ENCODE assay signal across 16 cellular contexts in the genomic region with DNA sequence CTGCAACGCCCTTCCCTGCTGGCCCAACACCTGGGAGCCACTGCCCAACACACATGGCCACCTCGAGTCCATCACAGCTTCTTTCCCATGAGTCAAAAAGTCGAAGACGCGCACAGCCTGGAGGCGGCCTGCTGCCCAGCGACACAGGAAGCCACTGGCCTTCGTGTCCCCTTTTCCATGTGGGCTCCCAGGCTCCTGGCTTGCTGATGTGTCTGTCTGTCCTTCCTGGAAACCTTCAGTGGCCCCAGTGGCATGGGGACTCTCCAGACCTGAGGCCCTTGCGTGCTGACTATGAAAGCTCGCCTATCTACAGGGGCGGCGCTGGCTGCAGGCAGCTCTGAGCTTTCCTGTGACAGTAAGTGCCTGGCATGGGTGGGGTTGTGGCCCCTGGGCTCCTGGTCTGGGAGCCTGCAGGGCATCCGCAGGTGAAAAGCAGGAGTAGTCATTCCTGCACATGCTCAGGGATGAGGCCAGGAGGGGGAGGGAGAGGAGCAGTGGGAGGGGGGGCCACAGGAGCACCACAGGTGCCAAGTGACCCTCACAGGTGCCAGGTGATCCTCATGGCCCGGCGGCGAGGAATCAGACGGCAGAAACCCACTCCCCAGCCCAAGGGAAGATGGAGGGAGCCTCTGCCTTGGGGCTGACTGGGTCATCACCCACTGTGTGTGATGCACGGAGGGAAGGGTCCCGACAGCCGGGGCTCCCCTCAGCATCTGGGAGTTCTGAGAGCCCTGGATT. TPM values are rescaled to one million over a fixed set of nuclear protein-coding genes. Genes with fewer than 3 reads are reported as not detected.
A peak's percentile ranks its signal among the peaks of the same experiment; 100 is the strongest.
DNase-seq lines count a peak whose midpoint lies in the region; ATAC-seq, FAIRE-seq and TF ChIP-seq lines count a peak whose summit lies in the region.
"Had no signal": no experiment of that assay in that cellular context is flagged by ENCODE, and none has a peak within 500 bp of the region (broad histone marks: within the 10 kb centered on the region; RNA-seq: fewer than 3 reads in every experiment).

No MANE protein-coding gene starts in this region.

- TF ChIP-seq RAD21 in HCT116 (IDR thresholded peaks at IDR 0.05; ENCODE audit: low read depth) (no peak), K562 (CRISPR knock-in tag; conservative IDR thresholded peaks at IDR 0.05 in 1 of 2, IDR thresholded peaks at IDR 0.05 in 1 of 2) (no peak)

- RAD21 ChIA-PET in HCT116 (lab: Charles Lee; ENCODE audit: low non-redundant PET in 1 of 2, low total read pairs in 2 of 2, uncharacterized antibody in 2 of 2, unreplicated experiment in 2 of 2) = no interaction called here

- peaks cover 67% of the 10 kb centered on the region for H3K4me1 Mint-ChIP-seq in mesothelial cell of epicardium

- no peak overlapping the region for H3K4me3 Mint-ChIP-seq in mesothelial cell of epicardium
- H3K4me3 Mint-ChIP-seq: activated CD4-positive, alpha-beta T cell treated with anti-CD3 and anti-CD28 coated beads, Interleukin-2, amount 10 ng/mL, durations not matched to agents 24 days and 14 days; effector memory CD8-positive, alpha-beta T cell; natural killer cell had no signal

- H3K9me3 ChIP-seq in HCT116 (ENCODE audit: control insufficient read depth in 1 of 2, insufficient read depth in 1 of 2, low read depth in 1 of 2, low read length in 2 of 2) = no peaks in the 10 kb centered on the region
- no peaks in the 10 kb centered on the region for H3K9me3 ChIP-seq in K562 (replicated peaks; ENCODE audit: control insufficient read depth, insufficient read depth, low read depth, low read length)

- H4K20me1 ChIP-seq in HCT116 (ENCODE audit: insufficient read depth) (peaks cover 3% of the 10 kb centered on the region; the same call in 1 of the 2 replicates), K562 (replicated peaks; ENCODE audit: control insufficient read depth, insufficient read depth, low read length) (peaks cover 8% of the 10 kb centered on the region)

- H3K4me3 ChIP-seq in HCT116 (replicated peaks in 1 of 2; ENCODE audit: low read depth in 1 of 2, low read length in 2 of 2) = no peak overlapping the region
- no peak overlapping the region for H3K4me3 ChIP-seq in K562

- intact Hi-C loops in HCT116 (cut with micrococcal nuclease) (no loop called here), K562 (cut with micrococcal nuclease) (no loop called here)

- no peak for ATAC-seq in HCT116
- ATAC-seq in K562 = no peak
- no peak for ATAC-seq in GM21737 (IDR thresholded peaks at IDR 0.05; ENCODE audit: unreplicated experiment)
- ATAC-seq: effector memory CD8-positive, alpha-beta T cell; natural killer cell had no signal

- no peaks in the 10 kb centered on the region for H3K36me3 Mint-ChIP-seq in mesothelial cell of epicardium
- H3K36me3 Mint-ChIP-seq: natural killer cell had no signal

- H3K9me3 Mint-ChIP-seq in mesothelial cell of epicardium = no peaks in the 10 kb centered on the region
- H3K9me3 Mint-ChIP-seq: activated CD4-positive, alpha-beta T cell treated with anti-CD3 and anti-CD28 coated beads, Interleukin-2, amount 10 ng/mL, durations not matched to agents 24 days and 14 days; effector memory CD8-positive, alpha-beta T cell; natural killer cell had no signal

- H2AFZ ChIP-seq in HCT116 (ENCODE audit: low read depth, low read length, poor library complexity, severe bottlenecking) = no peak overlapping the region
- H2AFZ ChIP-seq in K562 (ENCODE audit: low read depth, low read length) = no peak overlapping the region

- no peak for TF ChIP-seq EP300 in K562 (IDR thresholded peaks at IDR 0.05; ENCODE audit: low read length)

- in situ Hi-C loops in K562 (cut with MboI) = no loop called here

- no peaks in the 10 kb centered on the region for H3K9me1 ChIP-seq in K562 (ENCODE audit: control insufficient read depth, insufficient read depth, low read length)

- TF ChIP-seq POLR2A in HCT116 (IDR thresholded peaks at IDR 0.05; ENCODE audit: borderline replicate concordance, extremely low read depth, insufficient read depth, insufficient read length) (no peak), K562 (conservative IDR thresholded peaks at IDR 0.05) (no peak)

- H3K9ac ChIP-seq in HCT116 (ENCODE audit: low read length) (0 out of 2 replicates have a peak overlapping the region, but pooled peaks have one; percentile 77), K562 (ENCODE audit: insufficient read depth in 1 of 2, low read depth in 2 of 2, low read length in 2 of 2) (peak overlapping the region; percentile 93 to 94; a peak in 3 of 4 replicates)

- no peak for DNase-seq in HCT116 (ENCODE audit: low read depth, low spot score)
- DNase-seq in K562 (ENCODE audit: extremely low read depth in 1 of 4, low spot score in 3 of 4) = no peak
- no peak for DNase-seq in mesothelial cell of epicardium (ENCODE audit: low spot score in 2 of 2, unreplicated experiment in 2 of 2)
- no peak for DNase-seq in substantia nigra (lab: John Stamatoyannopoulos, UW)
- no peak for DNase-seq in DMS53 treated with DMSO at 0.1 percent for 48 hours (lab: John Stamatoyannopoulos, UW; ENCODE audit: unreplicated experiment)
- DNase-seq in NCI-H128 (lab: John Stamatoyannopoulos, UW; ENCODE audit: unreplicated experiment) = no peak
- DNase-seq: activated CD4-positive, alpha-beta T cell treated with anti-CD3 and anti-CD28 coated beads, Interleukin-2, amount 10 ng/mL, durations not matched to agents 24 days and 14 days; activated naive CD4-positive, alpha-beta T cell treated with anti-CD3 and anti-CD28 coated beads, Interleukin-2, amount 50 U/mL, for 16 hours; DMS153; effector memory CD8-positive, alpha-beta T cell; natural killer cell; NCI-H1048; NCI-H524; stimulated activated CD4-positive, alpha-beta T cell treated with anti-CD3 and anti-CD28 coated beads, Interleukin-4, amount 100 ng/mL, for 1 hour; SW 1271 had no signal

- peaks cover 45 to 71% of the 10 kb centered on the region in 2 experiments for H3K4me1 ChIP-seq in HCT116 (ENCODE audit: control insufficient read depth in 1 of 2, insufficient read depth in 2 of 2, low read length in 2 of 2)
- peaks cover 80 to 99% of the 10 kb centered on the region in 2 experiments for H3K4me1 ChIP-seq in K562 (replicated peaks in 1 of 2; ENCODE audit: control insufficient read depth in 2 of 2, insufficient read depth in 2 of 2, low read length in 2 of 2)

- H3K27ac ChIP-seq in HCT116 (ENCODE audit: low read depth, low read length) = no peak overlapping the region; the same call in 1 of the 2 replicates
- H3K27ac ChIP-seq in K562 (ENCODE audit: extremely low read depth, low read depth, low read length) = peak overlapping the region; percentile 99
- H3K27ac ChIP-seq in substantia nigra (ENCODE audit: low read depth, low read length, poor library complexity, severe bottlenecking) = peak overlapping the region; percentile 95

- H3K9me2 ChIP-seq in HCT116 (ENCODE audit: insufficient read depth) = no peaks in the 10 kb centered on the region

- WGBS in K562 (ENCODE audit: insufficient coverage, low coverage, missing lambda C conversion rate) = 76% methylated on average over 13 of the region's 20 CpGs

- CTCF ChIA-PET in HCT116 (lab: Charles Lee) (no interaction called here), K562 (lab: Yijun Ruan, JAX; ENCODE audit: low intra/inter-chr PET ratio) (no interaction called here)

- H3K4me2 ChIP-seq in HCT116 (ENCODE audit: low read length) (no peak overlapping the region), K562 (ENCODE audit: insufficient read depth, low read length) (peak overlapping the region; percentile 30; the same call in 1 of the 2 replicates)

- H3K27me3 ChIP-seq in HCT116 (ENCODE audit: insufficient read depth, low read length) (no peaks in the 10 kb centered on the region), K562 (ENCODE audit: control insufficient read depth in 2 of 2, insufficient read depth in 2 of 2, low read length in 2 of 2) (no peaks in the 10 kb centered on the region)

- peak overlapping the region; percentile 73 for H3K27ac Mint-ChIP-seq in mesothelial cell of epicardium
- H3K27ac Mint-ChIP-seq: natural killer cell had no signal

- POLR2A ChIA-PET in HCT116 (lab: Charles Lee) = no interaction called here
- POLR2A ChIA-PET in K562 (lab: Yijun Ruan, JAX) = interaction anchor here (0.5 to 1.2 kb wide), 8 partner anchors 9 to 508 kb away, joined by 3 to 6 read pairs (median 4); no protein-coding TSS in a partner anchor

- no peaks in the 10 kb centered on the region for H3K36me3 ChIP-seq in HCT116 (ENCODE audit: control insufficient read depth in 1 of 2, insufficient read depth in 2 of 2, low read length in 2 of 2)
- H3K36me3 ChIP-seq in K562 (ENCODE audit: control insufficient read depth, insufficient read depth, low read length) = peaks cover 50% of the 10 kb centered on the region; the same call in 2 of the 3 replicates

- no peaks in the 10 kb centered on the region for H3K27me3 Mint-ChIP-seq in mesothelial cell of epicardium (ENCODE audit: low read depth)
- H3K27me3 Mint-ChIP-seq: activated CD4-positive, alpha-beta T cell treated with anti-CD3 and anti-CD28 coated beads, Interleukin-2, amount 10 ng/mL, durations not matched to agents 24 days and 14 days; effector memory CD8-positive, alpha-beta T cell had no signal

- FAIRE-seq in K562 (lab: Jason Lieb, UNC) = no peak

- H3K79me2 ChIP-seq in HCT116 (ENCODE audit: insufficient read depth, low read length) (peaks cover 92% of the 10 kb centered on the region), K562 (ENCODE audit: control insufficient read depth, insufficient read depth, low read length) (peaks cover 93% of the 10 kb centered on the region)

- no peak for TF ChIP-seq CTCF in HCT116 (IDR thresholded peaks at IDR 0.05 in 2 of 3, conservative IDR thresholded peaks at IDR 0.05 in 1 of 3; ENCODE audit: borderline replicate concordance in 1 of 3, insufficient read depth in 1 of 3, low read depth in 2 of 3, low read length in 2 of 3)
- no peak for TF ChIP-seq CTCF in K562 (IDR thresholded peaks at IDR 0.05 in 2 of 3, conservative IDR thresholded peaks at IDR 0.05 in 1 of 3; ENCODE audit: insufficient read depth in 2 of 3, low read depth in 1 of 3, low read length in 3 of 3)
- TF ChIP-seq CTCF in mesothelial cell of epicardium (IDR thresholded peaks at IDR 0.05; ENCODE audit: unreplicated experiment) = no peak

- BruUV-seq in HCT116 (replicated peaks; lab: Mats Ljungman, UMichigan) (no TSS peak), K562 (replicated peaks; lab: Mats Ljungman, UMichigan) (no TSS peak)

RNA-seq across cellular contexts. Expression of gene SH3GL1, which starts 27.5 kb away (rescaled TPM):
- 86.0 TPM for total RNA-seq in HCT116 (2021; ENCODE audit: unreplicated experiment)
- 78.9 and 84.1 TPM in 2 replicates for polyA plus RNA-seq in HCT116 (2012)
- 74.6 and 119 TPM in 2 replicates for total RNA-seq in K562 (2011; cell fraction: chromatin; rRNA removed; ENCODE audit: low replicate concordance)
- 59.7 and 60.0 TPM in 2 replicates for total RNA-seq in K562 (2011; cell fraction: nucleolus; rRNA removed)
- total RNA-seq in K562 (2011; cell fraction: nucleoplasm; rRNA removed) = 58.7 and 78.3 TPM in 2 replicates
- 48.0 and 60.1 TPM in 2 replicates for total RNA-seq in K562 (2014; rRNA removed)
- 6.1 and 9.4 TPM in 2 replicates for total RNA-seq in K562 (2014; rRNA removed; fragmentation: Illumina TruSeq; extraction: Trizol)
- total RNA-seq in K562 (2015; rRNA removed; fragmentation: Illumina TruSeq; extraction: Trizol) = 28.6 and 29.1 TPM in 2 replicates
- total RNA-seq in K562 (2021) = 72.0 and 75.3 TPM in 2 replicates
- 25.7 and 44.0 TPM in 2 replicates for polyA plus RNA-seq in K562 (2011; rRNA removed)
- polyA plus RNA-seq in K562 (2011; cell fraction: cytosol; rRNA removed) = 41.8 and 96.4 TPM in 2 replicates
- polyA plus RNA-seq in K562 (2011; cell fraction: nucleus; rRNA removed) = 68.2 and 94.2 TPM in 2 replicates
- 51.2 and 58.7 TPM in 2 replicates for polyA plus RNA-seq in K562 (2012)
- 25.5 and 57.0 TPM in 2 replicates for polyA plus RNA-seq in K562 (2014; fragmentation: Illumina TruSeq; extraction: Trizol)
- 1 to 10 TPM; 1.7 to 2.1 TPM for polyA plus RNA-seq in K562 (2014; fragmentation: Nextera tagmentation; extraction: Ambion mirVana)
- 58.5 and 64.7 TPM in 2 replicates for polyA plus RNA-seq in K562 (2014; rRNA removed)
- 8.2 and 13.7 TPM in 2 replicates for polyA minus RNA-seq in K562 (2011; rRNA and poly(A)+ RNA removed)
- polyA minus RNA-seq in K562 (2011; cell fraction: cytosol; rRNA and poly(A)+ RNA removed) = 31.3 and 36.5 TPM in 2 replicates
- 17.4 and 22.5 TPM in 2 replicates for polyA minus RNA-seq in K562 (2011; cell fraction: nucleus; rRNA and poly(A)+ RNA removed)
- total RNA-seq in mesothelial cell of epicardium = 89.9 to 91.7 TPM (median 90.1 TPM) in 3 replicates

RNA-seq across cellular contexts. Expression of gene MPND, which starts 29.4 kb away (rescaled TPM):
- 24.3 TPM for total RNA-seq in HCT116 (2021; ENCODE audit: unreplicated experiment)
- 22.9 and 27.3 TPM in 2 replicates for polyA plus RNA-seq in HCT116 (2012)
- 6.5 and 16.7 TPM in 2 replicates for total RNA-seq in K562 (2011; cell fraction: chromatin; rRNA removed; ENCODE audit: low replicate concordance)
- total RNA-seq in K562 (2011; cell fraction: nucleolus; rRNA removed) = 12.6 and 12.8 TPM in 2 replicates
- total RNA-seq in K562 (2011; cell fraction: nucleoplasm; rRNA removed) = 6.2 and 6.5 TPM in 2 replicates
- total RNA-seq in K562 (2014; rRNA removed) = 3.6 and 5.7 TPM in 2 replicates
- 1.5 and 1.9 TPM in 2 replicates for total RNA-seq in K562 (2014; rRNA removed; fragmentation: Illumina TruSeq; extraction: Trizol)
- total RNA-seq in K562 (2015; rRNA removed; fragmentation: Illumina TruSeq; extraction: Trizol) = 7.8 and 8.0 TPM in 2 replicates
- total RNA-seq in K562 (2021) = 14.0 and 16.2 TPM in 2 replicates
- 3.9 and 4.3 TPM in 2 replicates for polyA plus RNA-seq in K562 (2011; rRNA removed)
- polyA plus RNA-seq in K562 (2011; cell fraction: cytosol; rRNA removed) = 4.7 and 8.9 TPM in 2 replicates
- 4.8 and 7.2 TPM in 2 replicates for polyA plus RNA-seq in K562 (2011; cell fraction: nucleus; rRNA removed)
- polyA plus RNA-seq in K562 (2012) = 13.5 and 16.5 TPM in 2 replicates
- 5.5 and 7.6 TPM in 2 replicates for polyA plus RNA-seq in K562 (2014; fragmentation: Illumina TruSeq; extraction: Trizol)
- polyA plus RNA-seq in K562 (2014; fragmentation: Nextera tagmentation; extraction: Ambion mirVana) = 1 to 10 TPM in 1 of 2 experiments, under 1 TPM in 1; 0.25 to 1.3 TPM
- polyA plus RNA-seq in K562 (2014; rRNA removed) = 5.7 and 9.4 TPM in 2 replicates
- 1.3 and 1.9 TPM in 2 replicates for polyA minus RNA-seq in K562 (2011; rRNA and poly(A)+ RNA removed)
- 8.7 and 9.4 TPM in 2 replicates for polyA minus RNA-seq in K562 (2011; cell fraction: cytosol; rRNA and poly(A)+ RNA removed)
- 3.2 and 4.0 TPM in 2 replicates for polyA minus RNA-seq in K562 (2011; cell fraction: nucleus; rRNA and poly(A)+ RNA removed)
- 34.6 to 42.4 TPM (median 42.2 TPM) in 3 replicates for total RNA-seq in mesothelial cell of epicardium

RNA-seq across cellular contexts. Expression of gene CHAF1A, which starts 29.6 kb away (rescaled TPM):
- 69.9 TPM for total RNA-seq in HCT116 (2021; ENCODE audit: unreplicated experiment)
- 31.9 and 32.2 TPM in 2 replicates for polyA plus RNA-seq in HCT116 (2012)
- total RNA-seq in K562 (2011; cell fraction: chromatin; rRNA removed; ENCODE audit: low replicate concordance) = 122 and 169 TPM in 2 replicates
- 101 and 121 TPM in 2 replicates for total RNA-seq in K562 (2011; cell fraction: nucleolus; rRNA removed)
- total RNA-seq in K562 (2011; cell fraction: nucleoplasm; rRNA removed) = 83.4 and 88.4 TPM in 2 replicates
- 61.1 and 78.3 TPM in 2 replicates for total RNA-seq in K562 (2014; rRNA removed)
- total RNA-seq in K562 (2014; rRNA removed; fragmentation: Illumina TruSeq; extraction: Trizol) = 32.5 and 42.6 TPM in 2 replicates
- total RNA-seq in K562 (2015; rRNA removed; fragmentation: Illumina TruSeq; extraction: Trizol) = 51.4 and 51.8 TPM in 2 replicates
- 78.6 and 86.9 TPM in 2 replicates for total RNA-seq in K562 (2021)
- 32.0 and 35.3 TPM in 2 replicates for polyA plus RNA-seq in K562 (2011; rRNA removed)
- polyA plus RNA-seq in K562 (2011; cell fraction: cytosol; rRNA removed) = 33.8 and 95.9 TPM in 2 replicates
- polyA plus RNA-seq in K562 (2011; cell fraction: nucleus; rRNA removed) = 46.7 and 100 TPM in 2 replicates
- 65.6 and 65.8 TPM in 2 replicates for polyA plus RNA-seq in K562 (2012)
- 45.2 and 59.3 TPM in 2 replicates for polyA plus RNA-seq in K562 (2014; fragmentation: Illumina TruSeq; extraction: Trizol)
- 1 to 10 TPM; 1.6 to 2.1 TPM for polyA plus RNA-seq in K562 (2014; fragmentation: Nextera tagmentation; extraction: Ambion mirVana)
- polyA plus RNA-seq in K562 (2014; rRNA removed) = 65.4 and 73.4 TPM in 2 replicates
- 33.8 and 38.5 TPM in 2 replicates for polyA minus RNA-seq in K562 (2011; rRNA and poly(A)+ RNA removed)
- polyA minus RNA-seq in K562 (2011; cell fraction: cytosol; rRNA and poly(A)+ RNA removed) = 43.1 and 61.4 TPM in 2 replicates
- polyA minus RNA-seq in K562 (2011; cell fraction: nucleus; rRNA and poly(A)+ RNA removed) = 35.1 and 42.1 TPM in 2 replicates
- 30.9 to 35.1 TPM (median 33.1 TPM) in 3 replicates for total RNA-seq in mesothelial cell of epicardium

RNA-seq across cellular contexts. Expression of gene STAP2, which starts 34.2 kb away (rescaled TPM):
- 2.1 TPM for total RNA-seq in HCT116 (2021; ENCODE audit: unreplicated experiment)
- polyA plus RNA-seq in HCT116 (2012) = 2.4 and 2.5 TPM in 2 replicates
- total RNA-seq in K562 (2011; cell fraction: chromatin; rRNA removed; ENCODE audit: low replicate concordance) = 2.7 and 6.6 TPM in 2 replicates
- total RNA-seq in K562 (2011; cell fraction: nucleolus; rRNA removed) = 8.7 and 10.8 TPM in 2 replicates
- total RNA-seq in K562 (2011; cell fraction: nucleoplasm; rRNA removed) = 4.0 and 6.0 TPM in 2 replicates
- total RNA-seq in K562 (2014; rRNA removed) = 4.3 and 7.8 TPM in 2 replicates
- total RNA-seq in K562 (2014; rRNA removed; fragmentation: Illumina TruSeq; extraction: Trizol) = 2.3 and 3.9 TPM in 2 replicates
- 3.5 and 4.5 TPM in 2 replicates for total RNA-seq in K562 (2015; rRNA removed; fragmentation: Illumina TruSeq; extraction: Trizol)
- total RNA-seq in K562 (2021) = 5.7 and 8.2 TPM in 2 replicates
- 4.3 and 4.7 TPM in 2 replicates for polyA plus RNA-seq in K562 (2011; rRNA removed)
- polyA plus RNA-seq in K562 (2011; cell fraction: cytosol; rRNA removed) = 5.4 and 13.5 TPM in 2 replicates
- 5.6 and 10.5 TPM in 2 replicates for polyA plus RNA-seq in K562 (2011; cell fraction: nucleus; rRNA removed)
- polyA plus RNA-seq in K562 (2012) = 1.4 and 4.8 TPM in 2 replicates
- polyA plus RNA-seq in K562 (2014; fragmentation: Illumina TruSeq; extraction: Trizol) = 5.3 and 5.4 TPM in 2 replicates
- 1 to 10 TPM; 1.2 to 3.6 TPM for polyA plus RNA-seq in K562 (2014; fragmentation: Nextera tagmentation; extraction: Ambion mirVana)
- polyA plus RNA-seq in K562 (2014; rRNA removed) = 5.8 and 9.8 TPM in 2 replicates
- 1.2 and 3.1 TPM in 2 replicates for polyA minus RNA-seq in K562 (2011; rRNA and poly(A)+ RNA removed)
- 2.0 and 2.6 TPM in 2 replicates for polyA minus RNA-seq in K562 (2011; cell fraction: cytosol; rRNA and poly(A)+ RNA removed)
- polyA minus RNA-seq in K562 (2011; cell fraction: nucleus; rRNA and poly(A)+ RNA removed) = 1.1 and 3.2 TPM in 2 replicates
- total RNA-seq in mesothelial cell of epicardium = 74.0 to 79.4 TPM (median 75.3 TPM) in 3 replicates

Comparison
In these comparisons a context has a peak if more than half of its experiments do, and no peak if none do; other contexts are left out.
1. Of the 22 proteins assayed by ChIP-seq in both K562 and HCT116: peak only in K562: ZBTB33; only in HCT116: none; in both: none; in neither: 21.